ENCODE assay signal across 8 cellular contexts in genomic region chr10:87816842-87817178, GRCh38. TPM values are rescaled to one million over a fixed set of nuclear protein-coding genes. Genes with fewer than 3 reads are reported as not detected.
DNase-seq lines count a peak whose midpoint lies in the region; ATAC-seq, FAIRE-seq and TF ChIP-seq lines count a peak whose summit lies in the region.

No MANE protein-coding gene starts in this region.

- WGBS in pancreas, 2 donors: 30 to 36% methylated on average over 4 of the region's 4 CpGs

- H3K36me3 ChIP-seq in NT2/D1 (ENCODE audit: insufficient read depth, insufficient read length, low read length) (peaks cover 24% of the 10 kb centered on the region), pancreas (no peaks in the 10 kb centered on the region)
- H3K36me3 ChIP-seq in effector memory CD4-positive, alpha-beta T cell (ENCODE audit: control insufficient read depth, insufficient read depth, low read length): no peaks in the 10 kb centered on the region

- H3K27me3 ChIP-seq in NT2/D1 (ENCODE audit: insufficient read depth, insufficient read length) (peaks cover 12% of the 10 kb centered on the region), pancreas (no peaks in the 10 kb centered on the region)
- H3K27me3 ChIP-seq in effector memory CD4-positive, alpha-beta T cell (replicated peaks; ENCODE audit: control insufficient read depth, insufficient read depth, low read length, poor library complexity, severe bottlenecking): no peaks in the 10 kb centered on the region

- no peaks in the 10 kb centered on the region for H3K9me3 ChIP-seq in NT2/D1 (ENCODE audit: insufficient read depth, low read length)
- no peaks in the 10 kb centered on the region for H3K9me3 ChIP-seq in effector memory CD4-positive, alpha-beta T cell (ENCODE audit: control insufficient read depth, low read length)
- no peaks in the 10 kb centered on the region for H3K9me3 ChIP-seq in pancreas

- H3K9ac ChIP-seq in NT2/D1 (ENCODE audit: insufficient read length, low read depth): peak overlapping the region; percentile 91

- H3K27ac ChIP-seq in effector memory CD4-positive, alpha-beta T cell (ENCODE audit: insufficient read depth, low read length, poor library complexity, severe bottlenecking): no peak overlapping the region
- no peak overlapping the region for H3K27ac ChIP-seq in pancreas

- H3K4me3 ChIP-seq in NT2/D1 (ENCODE audit: insufficient read length, low read depth) (peak overlapping the region; percentile 85), pancreas (peak overlapping the region in 3 of 4 donors; percentile 35 to 77 (median 60))
- peak overlapping the region; percentile 67 for H3K4me3 ChIP-seq in effector memory CD4-positive, alpha-beta T cell (ENCODE audit: insufficient read depth, low read depth, low read length, poor library complexity, severe bottlenecking)

- peak; percentile 13 for FAIRE-seq in pancreas (lab: Jason Lieb, UNC)

- intact Hi-C loops in pancreas (cut with DNase I): no loop called here

- ATAC-seq in pancreas: no peak
- no peak for ATAC-seq in GM18873 (IDR thresholded peaks at IDR 0.05; ENCODE audit: low FRiP score, unreplicated experiment)
- no peak for ATAC-seq in HG02642 (IDR thresholded peaks at IDR 0.05; ENCODE audit: poor library complexity, unreplicated experiment)
- no peak for ATAC-seq in HG03354 (IDR thresholded peaks at IDR 0.05; ENCODE audit: poor library complexity, severe bottlenecking, unreplicated experiment)
- no peak for ATAC-seq in GM21528 (IDR thresholded peaks at IDR 0.05; ENCODE audit: low FRiP score, unreplicated experiment)

- no peak for TF ChIP-seq CTCF in pancreas (IDR thresholded peaks at IDR 0.05)

- DNase-seq in ELR (ENCODE audit: low read depth) (peak; percentile 28), NT2/D1 (ENCODE audit: low read depth, low spot score) (no peak), pancreas (no peak)
- DNase-seq in effector memory CD4-positive, alpha-beta T cell: no peak

- no peaks in the 10 kb centered on the region for H3K4me1 ChIP-seq in NT2/D1 (ENCODE audit: insufficient read depth, insufficient read length)
- H3K4me1 ChIP-seq in effector memory CD4-positive, alpha-beta T cell (ENCODE audit: control insufficient read depth, insufficient read depth, low read length, poor library complexity, severe bottlenecking): peaks cover 8% of the 10 kb centered on the region
- peaks cover 10 to 30% (median 12%) of the 10 kb centered on the region in 3 donors for H3K4me1 ChIP-seq in pancreas

RNA-seq across cellular contexts. Expression of gene ATAD1, which starts 1.2 kb away (rescaled TPM):
- 10 to 100 TPM; 12.8 to 23.4 (median 18.1) TPM for total RNA-seq in pancreas
- polyA plus RNA-seq in pancreas: 10 to 100 TPM in 1 of 2 donors, 1 to 10 TPM in 1; 3.6 to 11.8 TPM

RNA-seq across cellular contexts. Expression of gene KLLN, which starts 46.5 kb away (rescaled TPM):
- total RNA-seq in pancreas: under 1 TPM; 0.09 to 0.35 (median 0.26) TPM
- polyA plus RNA-seq in pancreas: under 1 TPM; 0.23 TPM

RNA-seq across cellular contexts. Expression of gene PTEN, which starts 46.6 kb away (rescaled TPM):
- 10 to 100 TPM; 30.6 to 64.1 (median 46.0) TPM for total RNA-seq in pancreas
- polyA plus RNA-seq in pancreas: 10 to 100 TPM; 19.2 to 19.3 TPM
